ENCODE assay signal across 9 cellular contexts in the genomic region with DNA sequence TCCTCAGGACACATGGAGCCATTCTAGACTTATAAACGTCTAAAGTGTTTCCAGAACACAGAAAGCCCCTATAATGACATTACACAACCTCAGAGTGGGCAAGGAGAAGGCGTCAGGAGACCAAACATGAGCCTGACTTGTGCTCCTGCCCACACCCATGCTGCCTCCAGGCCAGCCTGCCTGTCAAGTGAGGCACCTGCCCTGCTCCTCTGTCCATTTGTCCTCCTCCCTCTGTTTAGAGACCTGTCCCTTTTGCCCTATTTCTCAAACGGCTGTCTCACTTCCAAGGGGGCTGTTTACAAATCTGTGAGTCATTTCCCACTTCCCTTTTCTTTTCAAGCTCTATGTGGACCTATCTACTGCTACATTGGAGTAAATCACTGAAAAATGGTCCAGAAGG. TPM values are rescaled to one million over a fixed set of nuclear protein-coding genes. Genes with fewer than 3 reads are reported as not detected.
DNase-seq lines count a peak whose midpoint lies in the region; ATAC-seq and TF ChIP-seq lines count a peak whose summit lies in the region.
"Had no signal": no experiment of that assay in that cellular context is flagged by ENCODE, and none has a peak within 500 bp of the region (broad histone marks: within the 10 kb centered on the region; RNA-seq: fewer than 3 reads in every experiment).

No MANE protein-coding gene starts in this region.

- no peaks in the 10 kb centered on the region for H3K27me3 ChIP-seq in BLaER1 treated with 17β-estradiol and CSF1 and Interleukin-3, amounts not matched to agents 10 nM and 100 nM
- no peaks in the 10 kb centered on the region for H3K27me3 ChIP-seq in aorta (ENCODE audit: control insufficient read depth in 1 of 2, insufficient read depth in 2 of 2, low read length in 1 of 2)

- peaks cover 35 to 53% (median 45%) of the 10 kb centered on the region in 10 experiments for H3K4me1 ChIP-seq in BLaER1 treated with 17β-estradiol and CSF1 and Interleukin-3, amounts not matched to agents 10 nM and 100 nM
- H3K4me1 ChIP-seq in aorta (ENCODE audit: control insufficient read depth in 1 of 2, insufficient read depth in 2 of 2, low read length in 2 of 2), result no peaks in the 10 kb centered on the region

- 56 to 57% methylated on average over 3 of the region's 3 CpGs for WGBS in aorta, 2 donors

- peak overlapping the region; percentile 16 to 81 (median 63); a peak in 19 of 22 replicates for H3K4me2 ChIP-seq in BLaER1 treated with 17β-estradiol and CSF1 and Interleukin-3, amounts not matched to agents 10 nM and 100 nM

- intact Hi-C loops in aorta (cut with DNase I), result no loop called here

- peak; percentile 84 for ATAC-seq in GM21529 (IDR thresholded peaks at IDR 0.05; ENCODE audit: unreplicated experiment)
- no peak for ATAC-seq in HG02938 (IDR thresholded peaks at IDR 0.05; ENCODE audit: unreplicated experiment)
- ATAC-seq in aorta (ENCODE audit: low FRiP score), result no peak

- H4K20me1 ChIP-seq in BLaER1 treated with 17β-estradiol and CSF1 and Interleukin-3, amounts not matched to agents 10 nM and 100 nM, result peaks cover 45 to 100% (median 78%) of the 10 kb centered on the region in 11 experiments; a peak in 21 of 22 replicates

- H3K27ac ChIP-seq in BLaER1 treated with 17β-estradiol and CSF1 and Interleukin-3, amounts not matched to agents 10 nM and 100 nM, result peak overlapping the region in 10 of 11 experiments; percentile 8 to 76 (median 62); a peak in 18 of 22 replicates
- H3K27ac ChIP-seq in aorta (ENCODE audit: low read depth in 1 of 2, low read length in 2 of 2), result no peak overlapping the region

- H3K4me3 ChIP-seq in BLaER1 treated with 17β-estradiol and CSF1 and Interleukin-3, amounts not matched to agents 10 nM and 100 nM, result no peak overlapping the region
- H3K4me3 ChIP-seq in foreskin fibroblast (ENCODE audit: low read depth in 1 of 2, low read length in 2 of 2) (no peak overlapping the region), aorta (ENCODE audit: low read length in 2 of 2) (no peak overlapping the region)

- TF ChIP-seq CTCF in foreskin fibroblast (IDR thresholded peaks at IDR 0.05; ENCODE audit: low read depth, low read length), result no peak

- DNase-seq in MV-4-11 (lab: John Stamatoyannopoulos, UW), result peak; percentile 86
- peak; percentile 49 to 74 for DNase-seq in foreskin fibroblast
- no peak for DNase-seq in NCI-H1436 treated with DMSO at 0.1 percent for 48 hours (lab: John Stamatoyannopoulos, UW)
- DNase-seq in aorta, result no peak
- no peak for DNase-seq in stimulated activated CD8-positive, alpha-beta memory T cell treated with anti-CD3 and anti-CD28 coated beads, Interleukin-4, amount 100 ng/mL, for 48 hours
- DNase-seq: stimulated activated CD4-positive, alpha-beta T cell treated with anti-CD3 and anti-CD28 coated beads, Interleukin-15, amount 100 ng/mL, for 24 hours had no signal

- peak overlapping the region in 7 of 11 experiments; percentile 28 to 52 (median 37); a peak in 8 of 22 replicates for H3K9ac ChIP-seq in BLaER1 treated with 17β-estradiol and CSF1 and Interleukin-3, amounts not matched to agents 10 nM and 100 nM

- H3K9me3 ChIP-seq in BLaER1 treated with 17β-estradiol and CSF1 and Interleukin-3, amounts not matched to agents 10 nM and 100 nM (replicated peaks in 1 of 11), result no peaks in the 10 kb centered on the region
- H3K9me3 ChIP-seq in aorta (ENCODE audit: control insufficient read depth, low read length), result no peaks in the 10 kb centered on the region

- H3K36me3 ChIP-seq in BLaER1 treated with 17β-estradiol and CSF1 and Interleukin-3, amounts not matched to agents 10 nM and 100 nM, result peaks cover 47 to 75% (median 65%) of the 10 kb centered on the region in 11 experiments
- H3K36me3 ChIP-seq in aorta (ENCODE audit: control insufficient read depth in 1 of 2, insufficient read depth in 2 of 2, low read length in 1 of 2), result peaks cover 0 to 3% of the 10 kb centered on the region in 2 donors

RNA-seq across cellular contexts. Expression of a gene that starts 21.0 kb away (rescaled TPM):
- 10 to 100 TPM; 60.5 to 62.2 TPM for total RNA-seq in aorta
- 10 to 100 TPM; 44.8 to 49.5 TPM for polyA plus RNA-seq in aorta

RNA-seq across cellular contexts. Expression of a gene that starts 21.1 kb away (rescaled TPM):
- 10 to 100 TPM; 30.7 to 31.2 TPM for total RNA-seq in aorta
- polyA plus RNA-seq in aorta, result 10 to 100 TPM; 15.8 to 28.9 TPM

Comparison
In these comparisons a context has a peak if more than half of its experiments do, and no peak if none do; other contexts are left out.
1. H3K27ac ChIP-seq: peak in BLaER1 treated with 17β-estradiol and CSF1 and Interleukin-3, amounts not matched to agents 10 nM and 100 nM (10 of 11); none in aorta (0 of 2).
2. DNase-seq: peak in MV-4-11 (single experiment) and foreskin fibroblast (2 of 2); none in NCI-H1436 treated with DMSO at 0.1 percent for 48 hours (single experiment), aorta (0 of 2) and stimulated activated CD8-positive, alpha-beta memory T cell treated with anti-CD3 and anti-CD28 coated beads, Interleukin-4, amount 100 ng/mL, for 48 hours (single experiment).